In genomic region chr9:99259231-99259918, GRCh38 we compare ENCODE assay signal across 7 cellular contexts. TPM values are rescaled to one million over a fixed set of nuclear protein-coding genes. Genes with fewer than 3 reads are reported as not detected.
A peak's percentile ranks its signal among the peaks of the same experiment; 100 is the strongest.
DNase-seq lines count a peak whose midpoint lies in the region; ATAC-seq, FAIRE-seq and TF ChIP-seq lines count a peak whose summit lies in the region.

No MANE protein-coding gene starts in this region.

- BruUV-seq in OCI-LY7 (replicated peaks; lab: Mats Ljungman, UMichigan): no TSS peak

- DNase-seq in OCI-LY7 (ENCODE audit: low spot score): peak; percentile 74
- peak; percentile 20 for DNase-seq in astrocyte (ENCODE audit: low read depth)
- peak; percentile 22 to 89 (median 80) for DNase-seq in hypothalamus (lab: John Stamatoyannopoulos, UW)
- peak; percentile 89 for DNase-seq in sciatic nerve (ENCODE audit: low spot score)
- no peak for DNase-seq in progenitor cell of endocrine pancreas (ENCODE audit: low spot score, unreplicated experiment)

- ATAC-seq in GM21723 (IDR thresholded peaks at IDR 0.05; ENCODE audit: unreplicated experiment) (peak; percentile 58), sciatic nerve (peak; percentile 96), HG02840 (IDR thresholded peaks at IDR 0.05; ENCODE audit: low FRiP score, unreplicated experiment) (no peak)

- H3K27me3 ChIP-seq in astrocyte (ENCODE audit: insufficient read depth, low read length): no peaks in the 10 kb centered on the region

- H4K20me1 ChIP-seq in OCI-LY7 (ENCODE audit: insufficient read depth, low read length) (no peaks in the 10 kb centered on the region), astrocyte (ENCODE audit: insufficient read depth, low read length) (no peaks in the 10 kb centered on the region)

- H3K4me3 ChIP-seq in OCI-LY7 (ENCODE audit: low read depth, low read length, poor library complexity, severe bottlenecking) (peak overlapping the region; percentile 14), astrocyte (ENCODE audit: insufficient read depth, low read depth, low read length) (no peak overlapping the region)

- peaks cover 3% of the 10 kb centered on the region for H3K9me3 Mint-ChIP-seq in astrocyte (ENCODE audit: unreplicated experiment)
- no peaks in the 10 kb centered on the region for H3K9me3 Mint-ChIP-seq in progenitor cell of endocrine pancreas (ENCODE audit: low read depth)

- H3K4me3 Mint-ChIP-seq in astrocyte (ENCODE audit: unreplicated experiment): no peak overlapping the region
- no peak overlapping the region for H3K4me3 Mint-ChIP-seq in progenitor cell of endocrine pancreas (ENCODE audit: low read depth)

- no peak for TF ChIP-seq CTCF in OCI-LY7 (conservative IDR thresholded peaks at IDR 0.05; ENCODE audit: low read length)
- no peak for TF ChIP-seq CTCF in astrocyte (IDR thresholded peaks at IDR 0.05; ENCODE audit: insufficient read depth, low read depth, low read length)
- no peak for TF ChIP-seq CTCF in progenitor cell of endocrine pancreas (IDR thresholded peaks at IDR 0.05; ENCODE audit: unreplicated experiment)

- intact Hi-C loops in OCI-LY7 (cut with micrococcal nuclease; ENCODE audit: unreplicated experiment) (no loop called here), sciatic nerve (cut with DNase I) (no loop called here)

- H2AFZ ChIP-seq in OCI-LY7 (ENCODE audit: low read length) (peak overlapping the region; percentile 86; the same call in 1 of the 2 replicates), astrocyte (ENCODE audit: low read depth, low read length) (peak overlapping the region; percentile 77)

- peaks cover 25% of the 10 kb centered on the region for H3K4me1 ChIP-seq in OCI-LY7 (ENCODE audit: insufficient read depth, low read length, poor library complexity, severe bottlenecking)
- H3K4me1 ChIP-seq in astrocyte (ENCODE audit: insufficient read depth, low read length): peaks cover 4% of the 10 kb centered on the region

- H3K9me3 ChIP-seq in OCI-LY7 (ENCODE audit: low read length): no peaks in the 10 kb centered on the region
- no peaks in the 10 kb centered on the region for H3K9me3 ChIP-seq in astrocyte (ENCODE audit: insufficient read depth, low read depth, low read length)

- peaks cover 2% of the 10 kb centered on the region for H3K36me3 Mint-ChIP-seq in astrocyte (ENCODE audit: low read depth, unreplicated experiment)
- H3K36me3 Mint-ChIP-seq in progenitor cell of endocrine pancreas (ENCODE audit: insufficient read depth): no peaks in the 10 kb centered on the region

- no peak overlapping the region for H3K27ac Mint-ChIP-seq in astrocyte (ENCODE audit: unreplicated experiment)
- H3K27ac Mint-ChIP-seq in progenitor cell of endocrine pancreas: no peak overlapping the region

- no peak overlapping the region for H3K27ac ChIP-seq in OCI-LY7 (ENCODE audit: low read depth, low read length, poor library complexity, severe bottlenecking)
- H3K27ac ChIP-seq in astrocyte (ENCODE audit: low read depth, low read length): no peak overlapping the region

- peak overlapping the region; percentile 55 for H3K4me2 ChIP-seq in OCI-LY7 (ENCODE audit: low read length)
- H3K4me2 ChIP-seq in astrocyte (ENCODE audit: low read length): peak overlapping the region; percentile 62

- CTCF ChIA-PET in OCI-LY7 (lab: Charles Lee; ENCODE audit: unreplicated experiment): no interaction called here

- H3K79me2 ChIP-seq in OCI-LY7 (ENCODE audit: insufficient read depth, low read depth, low read length): no peaks in the 10 kb centered on the region
- no peaks in the 10 kb centered on the region for H3K79me2 ChIP-seq in astrocyte (ENCODE audit: insufficient read depth, low read length)

- H3K4me1 Mint-ChIP-seq in astrocyte (ENCODE audit: low read depth, unreplicated experiment): peaks cover 3% of the 10 kb centered on the region
- H3K4me1 Mint-ChIP-seq in progenitor cell of endocrine pancreas (ENCODE audit: low read depth): no peaks in the 10 kb centered on the region

- no peaks in the 10 kb centered on the region for H3K9me2 ChIP-seq in OCI-LY7 (ENCODE audit: insufficient read depth, low read length)

- POLR2A ChIA-PET in OCI-LY7 (lab: Charles Lee): interaction anchor here (0.6 to 2.0 kb wide), 10 partner anchors 13 to 1148 kb away, joined by 3 to 9 read pairs (median 4); partner anchors contain the start of gene ALG2

- no peak overlapping the region for H3K9ac ChIP-seq in astrocyte (ENCODE audit: low read length)

- H3K36me3 ChIP-seq in OCI-LY7 (ENCODE audit: insufficient read depth, low read length): no peaks in the 10 kb centered on the region
- no peaks in the 10 kb centered on the region for H3K36me3 ChIP-seq in astrocyte (ENCODE audit: insufficient read depth, low read length)

- no peak for FAIRE-seq in astrocyte (lab: Jason Lieb, UNC)

- peaks cover 5% of the 10 kb centered on the region for H3K27me3 Mint-ChIP-seq in astrocyte (ENCODE audit: low read depth, unreplicated experiment)
- H3K27me3 Mint-ChIP-seq in progenitor cell of endocrine pancreas: peaks cover 5% of the 10 kb centered on the region

RNA-seq across cellular contexts. Expression of gene SEC61B, which starts 37.3 kb away (rescaled TPM):
- total RNA-seq in OCI-LY7 (2014; rRNA removed; shearing (Covaris generic)): 97.5 and 106 TPM in 2 replicates
- total RNA-seq in OCI-LY7 (2022) (234 and 279 TPM in 2 replicates), astrocyte (263 and 266 TPM in 2 replicates), sciatic nerve (86.3 TPM), progenitor cell of endocrine pancreas (153 and 163 TPM in 2 replicates)

RNA-seq across cellular contexts. Expression of gene ALG2, which starts 37.6 kb away (rescaled TPM):
- 22.2 and 26.5 TPM in 2 replicates for total RNA-seq in OCI-LY7 (2014; rRNA removed; shearing (Covaris generic))
- 35.2 and 35.3 TPM in 2 replicates for total RNA-seq in OCI-LY7 (2022)
- 33.3 and 35.7 TPM in 2 replicates for total RNA-seq in astrocyte
- 19.7 TPM for total RNA-seq in sciatic nerve
- 39.0 and 39.2 TPM in 2 replicates for total RNA-seq in progenitor cell of endocrine pancreas
